ENCODE assay signal across 24 cellular contexts in genomic region chr1:39229504-39229903, GRCh38. TPM values are rescaled to one million over a fixed set of nuclear protein-coding genes. Genes with fewer than 3 reads are reported as not detected.
DNase-seq lines count a peak whose midpoint lies in the region; ATAC-seq and TF ChIP-seq lines count a peak whose summit lies in the region.
"Had no signal": no experiment of that assay in that cellular context is flagged by ENCODE, and none has a peak within 500 bp of the region (broad histone marks: within the 10 kb centered on the region; RNA-seq: fewer than 3 reads in every experiment).

No MANE protein-coding gene starts in this region.

- POLR2A ChIA-PET in activated CD4-positive, alpha-beta memory T cell treated with anti-CD3 and anti-CD28 coated beads for 36 hours (lab: Charles Lee): interaction anchor here (1.3 kb wide), 1 partner anchor 24 kb away, joined by 4 read pairs; no protein-coding TSS in a partner anchor
- POLR2A ChIA-PET in activated CD4-positive, alpha-beta memory T cell treated with anti-CD3 and anti-CD28 coated beads, Interleukin-2, amount 10 ng/mL, durations not matched to agents 7 days and 5 days (lab: Charles Lee): interaction anchor here (1.3 to 2.4 kb wide), 3 partner anchors 14 to 32 kb away, joined by 4 to 10 read pairs (median 5); partner anchors contain the start of gene MACF1

- peaks cover 19% of the 10 kb centered on the region for H3K36me3 Mint-ChIP-seq in activated CD4-positive, alpha-beta memory T cell treated with anti-CD3 and anti-CD28 coated beads for 36 hours
- H3K36me3 Mint-ChIP-seq in activated CD4-positive, alpha-beta memory T cell treated with anti-CD3 and anti-CD28 coated beads, Interleukin-2, amount 10 ng/mL, durations not matched to agents 7 days and 5 days (ENCODE audit: low read depth): peaks cover 54% of the 10 kb centered on the region
- peaks cover 30% of the 10 kb centered on the region for H3K36me3 Mint-ChIP-seq in effector memory CD8-positive, alpha-beta T cell (ENCODE audit: insufficient read depth)

- H3K9me3 ChIP-seq in SJSA1 (replicated peaks): no peaks in the 10 kb centered on the region
- H3K9me3 ChIP-seq in skeletal muscle tissue (ENCODE audit: control insufficient read depth in 3 of 3, low read length in 3 of 3): no peaks in the 10 kb centered on the region
- H3K9me3 ChIP-seq in heart right ventricle: no peaks in the 10 kb centered on the region
- H3K9me3 ChIP-seq: body of pancreas, lower lobe of right lung, uterus had no signal

- no peaks in the 10 kb centered on the region for H3K9me3 Mint-ChIP-seq in activated CD4-positive, alpha-beta memory T cell treated with anti-CD3 and anti-CD28 coated beads for 36 hours
- no peaks in the 10 kb centered on the region for H3K9me3 Mint-ChIP-seq in activated CD4-positive, alpha-beta memory T cell treated with anti-CD3 and anti-CD28 coated beads, Interleukin-2, amount 10 ng/mL, durations not matched to agents 7 days and 5 days
- no peaks in the 10 kb centered on the region for H3K9me3 Mint-ChIP-seq in effector memory CD8-positive, alpha-beta T cell

- no peak for TF ChIP-seq CTCF in heart right ventricle (IDR thresholded peaks at IDR 0.05)

- H3K4me1 ChIP-seq in SJSA1 (replicated peaks) (peaks cover 27% of the 10 kb centered on the region), skeletal muscle tissue (ENCODE audit: control insufficient read depth in 3 of 3, insufficient read depth in 3 of 3, low read length in 3 of 3) (peaks cover 6 to 16% (median 11%) of the 10 kb centered on the region in 3 donors), heart right ventricle (peaks cover 0 to 57% (median 41%) of the 10 kb centered on the region in 9 donors)

- H3K4me3 ChIP-seq in SJSA1 (no peak overlapping the region), skeletal muscle tissue (ENCODE audit: low read length in 3 of 3) (no peak overlapping the region), heart right ventricle (no peak overlapping the region)
- H3K4me3 ChIP-seq: body of pancreas, lower lobe of right lung, PC-9, smooth muscle cell, uterus had no signal

- H3K27me3 ChIP-seq in SJSA1 (replicated peaks) (no peaks in the 10 kb centered on the region), skeletal muscle tissue (ENCODE audit: control insufficient read depth in 3 of 3, insufficient read depth in 3 of 3, low read length in 3 of 3) (no peaks in the 10 kb centered on the region), heart right ventricle (no peaks in the 10 kb centered on the region)
- H3K27me3 ChIP-seq: body of pancreas, uterus had no signal

- no peak overlapping the region for H3K9ac ChIP-seq in skeletal muscle tissue (ENCODE audit: low read depth in 1 of 3, low read length in 3 of 3)

- peaks cover 60% of the 10 kb centered on the region for H3K4me1 Mint-ChIP-seq in activated CD4-positive, alpha-beta memory T cell treated with anti-CD3 and anti-CD28 coated beads for 36 hours (ENCODE audit: low read depth)
- H3K4me1 Mint-ChIP-seq in activated CD4-positive, alpha-beta memory T cell treated with anti-CD3 and anti-CD28 coated beads, Interleukin-2, amount 10 ng/mL, durations not matched to agents 7 days and 5 days: peaks cover 47% of the 10 kb centered on the region
- H3K4me1 Mint-ChIP-seq in effector memory CD8-positive, alpha-beta T cell (ENCODE audit: low read depth in 2 of 2): peaks cover 34 to 56% of the 10 kb centered on the region in 2 donors

- no peak for ATAC-seq in effector memory CD8-positive, alpha-beta T cell (replicated peaks)
- no peak for ATAC-seq in heart right ventricle
- ATAC-seq: body of pancreas, HepG2 had no signal

- H3K4me3 Mint-ChIP-seq in activated CD4-positive, alpha-beta memory T cell treated with anti-CD3 and anti-CD28 coated beads for 36 hours: no peak overlapping the region
- no peak overlapping the region for H3K4me3 Mint-ChIP-seq in activated CD4-positive, alpha-beta memory T cell treated with anti-CD3 and anti-CD28 coated beads, Interleukin-2, amount 10 ng/mL, durations not matched to agents 7 days and 5 days
- peak overlapping the region; percentile 4 to 18 for H3K4me3 Mint-ChIP-seq in effector memory CD8-positive, alpha-beta T cell

- CTCF ChIA-PET in activated CD4-positive, alpha-beta memory T cell treated with anti-CD3 and anti-CD28 coated beads for 36 hours (lab: Charles Lee): interaction anchor here (1.0 to 3.8 kb wide), 4 partner anchors 14 to 37 kb away, joined by 3 to 17 read pairs (median 8); partner anchors contain the start of gene MACF1
- CTCF ChIA-PET in activated CD4-positive, alpha-beta memory T cell treated with anti-CD3 and anti-CD28 coated beads, Interleukin-2, amount 10 ng/mL, durations not matched to agents 7 days and 5 days (lab: Charles Lee): interaction anchor here (3.2 kb wide), 1 partner anchor 37 kb away, joined by 20 read pairs; no protein-coding TSS in a partner anchor

- WGBS in heart right ventricle, 2 donors: 93 to 97% methylated on average over 4 of the region's 4 CpGs

- DNase-seq in activated CD4-positive, alpha-beta memory T cell treated with anti-CD3 and anti-CD28 coated beads for 36 hours: no peak
- DNase-seq in activated CD4-positive, alpha-beta memory T cell treated with anti-CD3 and anti-CD28 coated beads, Interleukin-2, amount 10 ng/mL, durations not matched to agents 7 days and 5 days: no peak
- DNase-seq in SJSA1 (ENCODE audit: low read depth in 1 of 2, low spot score in 2 of 2) (no peak), heart right ventricle (no peak), NCI-H748 (lab: John Stamatoyannopoulos, UW; ENCODE audit: unreplicated experiment) (no peak), DMS153 treated with DMSO at 0.1 percent for 48 hours (lab: John Stamatoyannopoulos, UW; ENCODE audit: unreplicated experiment) (no peak)
- DNase-seq in effector memory CD8-positive, alpha-beta T cell: no peak
- DNase-seq: activated CD8-positive, alpha-beta memory T cell treated with anti-CD3 and anti-CD28 coated beads, Interleukin-2, amount 50 U/mL, for 4 hours; activated naive CD4-positive, alpha-beta T cell treated with Interleukin-2 at 50 U/mL for 16 hours; body of pancreas; H7; islet precursor cell; lower lobe of right lung; NCI-H1694 treated with DMSO at 0.1 percent for 48 hours; NCI-H2227 treated with DMSO at 0.1 percent for 48 hours; PC-9; posterior cingulate gyrus; SIG-M5; stimulated activated CD4-positive, alpha-beta T cell treated with anti-CD3 and anti-CD28 coated beads, Interleukin-4, amount 100 ng/mL, for 1 hour; T1000; uterus had no signal

- H3K27ac ChIP-seq in SJSA1 (peak overlapping the region; percentile 61; the same call in 1 of the 2 replicates), skeletal muscle tissue (ENCODE audit: low read depth, low read length) (peak overlapping the region; percentile 52), heart right ventricle (no peak overlapping the region)
- H3K27ac ChIP-seq: body of pancreas, PC-9, uterus had no signal

- peak overlapping the region; percentile 11 for H3K27ac Mint-ChIP-seq in activated CD4-positive, alpha-beta memory T cell treated with anti-CD3 and anti-CD28 coated beads for 36 hours
- H3K27ac Mint-ChIP-seq in activated CD4-positive, alpha-beta memory T cell treated with anti-CD3 and anti-CD28 coated beads, Interleukin-2, amount 10 ng/mL, durations not matched to agents 7 days and 5 days: no peak overlapping the region
- H3K27ac Mint-ChIP-seq in effector memory CD8-positive, alpha-beta T cell: peak overlapping the region; percentile 89 to 92

- intact Hi-C loops in activated CD4-positive, alpha-beta memory T cell treated with anti-CD3 and anti-CD28 coated beads for 36 hours (cut with micrococcal nuclease): no loop called here
- intact Hi-C loops in heart right ventricle (cut with DNase I): no loop called here

- no peaks in the 10 kb centered on the region for H3K27me3 Mint-ChIP-seq in activated CD4-positive, alpha-beta memory T cell treated with anti-CD3 and anti-CD28 coated beads for 36 hours
- H3K27me3 Mint-ChIP-seq in activated CD4-positive, alpha-beta memory T cell treated with anti-CD3 and anti-CD28 coated beads, Interleukin-2, amount 10 ng/mL, durations not matched to agents 7 days and 5 days: no peaks in the 10 kb centered on the region
- H3K27me3 Mint-ChIP-seq in effector memory CD8-positive, alpha-beta T cell: no peaks in the 10 kb centered on the region

- H3K36me3 ChIP-seq in SJSA1: peaks cover 9% of the 10 kb centered on the region
- no peaks in the 10 kb centered on the region for H3K36me3 ChIP-seq in skeletal muscle tissue (ENCODE audit: control insufficient read depth in 3 of 3, insufficient read depth in 3 of 3, low read length in 3 of 3)
- H3K36me3 ChIP-seq in heart right ventricle: peaks cover 0 to 29% (median 5%) of the 10 kb centered on the region in 9 donors
- H3K36me3 ChIP-seq: uterus had no signal

RNA-seq across cellular contexts. Expression of gene MACF1, which starts 25.0 kb away (rescaled TPM):
- total RNA-seq in activated CD4-positive, alpha-beta memory T cell treated with anti-CD3 and anti-CD28 coated beads for 36 hours: 100 to 1,000 TPM; 239 to 240 TPM
- 100 to 1,000 TPM; 345 to 381 TPM for total RNA-seq in activated CD4-positive, alpha-beta memory T cell treated with anti-CD3 and anti-CD28 coated beads, Interleukin-2, amount 10 ng/mL, durations not matched to agents 7 days and 5 days
- total RNA-seq in SJSA1 (2014; rRNA removed; shearing (Covaris generic)): 147 and 211 TPM in 2 replicates
- total RNA-seq in skeletal muscle tissue: 226 TPM
- 100 to 1,000 TPM; 157 to 379 (median 325) TPM for total RNA-seq in heart right ventricle
- 100 to 1,000 TPM in 1 of 2 donors, 10 to 100 TPM in 1; 85.3 to 136 TPM for polyA plus RNA-seq in heart right ventricle

Comparison
In these comparisons a context has a peak if more than half of its experiments do, and no peak if none do; other contexts are left out.
1. H3K4me3 Mint-ChIP-seq: peak in effector memory CD8-positive, alpha-beta T cell (2 of 2); none in activated CD4-positive, alpha-beta memory T cell treated with anti-CD3 and anti-CD28 coated beads for 36 hours (single experiment) and activated CD4-positive, alpha-beta memory T cell treated with anti-CD3 and anti-CD28 coated beads, Interleukin-2, amount 10 ng/mL, durations not matched to agents 7 days and 5 days (single experiment).
2. H3K27ac ChIP-seq: peak in SJSA1 (single experiment) and skeletal muscle tissue (single experiment); none in heart right ventricle (0 of 10).